Comparison of ENCODE assay signal across 1 cellular context in the genomic region with DNA sequence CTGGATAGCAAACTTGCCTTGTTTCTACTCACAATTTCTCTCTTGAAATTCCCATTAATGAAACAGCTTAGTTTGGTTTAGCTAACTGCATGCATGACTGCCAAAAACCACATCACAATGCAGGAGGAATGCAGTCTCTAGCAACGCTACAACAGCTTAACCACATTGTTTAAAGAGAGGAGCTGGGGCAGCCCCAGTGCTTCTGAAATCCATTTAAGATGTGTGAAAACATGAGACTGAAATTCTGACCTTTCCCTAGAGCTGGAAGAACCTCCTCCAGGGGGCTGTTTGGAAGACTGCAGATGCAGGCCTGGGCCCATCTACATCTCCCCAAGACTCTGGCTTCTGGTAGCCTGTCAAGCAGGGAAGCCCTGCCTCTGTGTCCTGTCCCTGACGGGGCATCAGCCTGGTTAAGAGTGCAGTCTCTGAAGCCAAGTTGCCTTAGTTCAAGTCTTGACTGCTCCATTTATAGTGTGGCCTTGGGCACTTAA.
TF ChIP-seq lines count a peak whose summit lies in the region.

No MANE protein-coding gene starts in this region.

TF ChIP-seq in WTC11, 78 proteins besides CTCF, POLR2A, EP300 and RAD21 (continued from another document):
- TF ChIP-seq, protein P1, sequence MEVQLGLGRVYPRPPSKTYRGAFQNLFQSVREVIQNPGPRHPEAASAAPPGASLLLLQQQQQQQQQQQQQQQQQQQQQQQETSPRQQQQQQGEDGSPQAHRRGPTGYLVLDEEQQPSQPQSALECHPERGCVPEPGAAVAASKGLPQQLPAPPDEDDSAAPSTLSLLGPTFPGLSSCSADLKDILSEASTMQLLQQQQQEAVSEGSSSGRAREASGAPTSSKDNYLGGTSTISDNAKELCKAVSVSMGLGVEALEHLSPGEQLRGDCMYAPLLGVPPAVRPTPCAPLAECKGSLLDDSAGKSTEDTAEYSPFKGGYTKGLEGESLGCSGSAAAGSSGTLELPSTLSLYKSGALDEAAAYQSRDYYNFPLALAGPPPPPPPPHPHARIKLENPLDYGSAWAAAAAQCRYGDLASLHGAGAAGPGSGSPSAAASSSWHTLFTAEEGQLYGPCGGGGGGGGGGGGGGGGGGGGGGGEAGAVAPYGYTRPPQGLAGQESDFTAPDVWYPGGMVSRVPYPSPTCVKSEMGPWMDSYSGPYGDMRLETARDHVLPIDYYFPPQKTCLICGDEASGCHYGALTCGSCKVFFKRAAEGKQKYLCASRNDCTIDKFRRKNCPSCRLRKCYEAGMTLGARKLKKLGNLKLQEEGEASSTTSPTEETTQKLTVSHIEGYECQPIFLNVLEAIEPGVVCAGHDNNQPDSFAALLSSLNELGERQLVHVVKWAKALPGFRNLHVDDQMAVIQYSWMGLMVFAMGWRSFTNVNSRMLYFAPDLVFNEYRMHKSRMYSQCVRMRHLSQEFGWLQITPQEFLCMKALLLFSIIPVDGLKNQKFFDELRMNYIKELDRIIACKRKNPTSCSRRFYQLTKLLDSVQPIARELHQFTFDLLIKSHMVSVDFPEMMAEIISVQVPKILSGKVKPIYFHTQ (CRISPR knock-in tag; IDR thresholded peaks at IDR 0.05) = no peak
- TF ChIP-seq MYBL2 (CRISPR knock-in tag; IDR thresholded peaks at IDR 0.05) = no peak
- TF ChIP-seq, protein P2, sequence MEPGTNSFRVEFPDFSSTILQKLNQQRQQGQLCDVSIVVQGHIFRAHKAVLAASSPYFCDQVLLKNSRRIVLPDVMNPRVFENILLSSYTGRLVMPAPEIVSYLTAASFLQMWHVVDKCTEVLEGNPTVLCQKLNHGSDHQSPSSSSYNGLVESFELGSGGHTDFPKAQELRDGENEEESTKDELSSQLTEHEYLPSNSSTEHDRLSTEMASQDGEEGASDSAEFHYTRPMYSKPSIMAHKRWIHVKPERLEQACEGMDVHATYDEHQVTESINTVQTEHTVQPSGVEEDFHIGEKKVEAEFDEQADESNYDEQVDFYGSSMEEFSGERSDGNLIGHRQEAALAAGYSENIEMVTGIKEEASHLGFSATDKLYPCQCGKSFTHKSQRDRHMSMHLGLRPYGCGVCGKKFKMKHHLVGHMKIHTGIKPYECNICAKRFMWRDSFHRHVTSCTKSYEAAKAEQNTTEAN (CRISPR knock-in tag; IDR thresholded peaks at IDR 0.05) = no peak
